23 cellular contexts compared by ENCODE assay signal in genomic region chr19:13040232-13040915, GRCh38. TPM values are rescaled to one million over a fixed set of nuclear protein-coding genes. Genes with fewer than 3 reads are reported as not detected.
DNase-seq lines count a peak whose midpoint lies in the region; ATAC-seq and TF ChIP-seq lines count a peak whose summit lies in the region.
"Had no signal": no experiment of that assay in that cellular context is flagged by ENCODE, and none has a peak within 500 bp of the region (broad histone marks: within the 10 kb centered on the region; RNA-seq: fewer than 3 reads in every experiment).

No MANE protein-coding gene starts in this region.

- peak overlapping the region; percentile 41 to 79 (median 75) for H3K9ac ChIP-seq in skeletal muscle tissue (ENCODE audit: low read depth in 1 of 3, low read length in 3 of 3)

- H3K9me3 Mint-ChIP-seq in stimulated activated memory B cell treated with anti-CD40 and anti-IgM and Interleukin-4, amounts not matched to agents 10 μg/mL and 1 μg/mL and 100 μg/mL, for 72 hours, result no peaks in the 10 kb centered on the region
- H3K9me3 Mint-ChIP-seq in CD4-positive, alpha-beta T cell, result no peaks in the 10 kb centered on the region
- H3K9me3 Mint-ChIP-seq: activated naive CD8-positive, alpha-beta T cell treated with anti-CD3 and anti-CD28 coated beads for 36 hours; CD8-positive, alpha-beta memory T cell; naive thymus-derived CD4-positive, alpha-beta T cell; T-helper 2 cell treated with Interferon-gamma antibody and Interleukin-4, amounts not matched to agents 5 μg/mL and 100 μg/mL, for 36 hours had no signal

- no peak overlapping the region for H3K4me3 Mint-ChIP-seq in stimulated activated memory B cell treated with anti-CD40 and anti-IgM and Interleukin-4, amounts not matched to agents 10 μg/mL and 1 μg/mL and 100 μg/mL, for 72 hours
- H3K4me3 Mint-ChIP-seq in CD4-positive, alpha-beta T cell, result no peak overlapping the region
- H3K4me3 Mint-ChIP-seq: activated naive CD8-positive, alpha-beta T cell treated with anti-CD3 and anti-CD28 coated beads for 36 hours; CD8-positive, alpha-beta memory T cell; naive thymus-derived CD4-positive, alpha-beta T cell; T-helper 2 cell treated with Interferon-gamma antibody and Interleukin-4, amounts not matched to agents 5 μg/mL and 100 μg/mL, for 36 hours had no signal

- H3K4me3 ChIP-seq in left ventricle myocardium inferior, result no peak overlapping the region
- peak overlapping the region in 2 of 3 donors; percentile 4 to 35 for H3K4me3 ChIP-seq in skeletal muscle tissue (ENCODE audit: low read length in 3 of 3)
- no peak overlapping the region for H3K4me3 ChIP-seq in Peyer's patch
- H3K4me3 ChIP-seq: A549, GM12878, K562 had no signal

- POLR2A ChIA-PET in CD4-positive, alpha-beta T cell (lab: Charles Lee), result no interaction called here

- intact Hi-C loops in left ventricle myocardium inferior (cut with micrococcal nuclease), result no loop called here
- intact Hi-C loops in Right ventricle myocardium superior (cut with DNase I), result no loop called here
- intact Hi-C loops in CD4-positive, alpha-beta T cell (cut with DNase I, micrococcal nuclease), result no loop called here

- ATAC-seq in Right ventricle myocardium superior (ENCODE audit: poor library complexity), result no peak
- ATAC-seq in stimulated activated memory B cell treated with anti-CD40 and anti-IgM and Interleukin-4, amounts not matched to agents 10 μg/mL and 1 μg/mL and 100 μg/mL, for 72 hours, result no peak
- ATAC-seq in CD4-positive, alpha-beta T cell (ENCODE audit: poor library complexity), result no peak
- ATAC-seq: A549; GM12878; HCT116; K562; naive thymus-derived CD4-positive, alpha-beta T cell had no signal

- H3K27ac ChIP-seq in left ventricle myocardium inferior (replicated peaks), result peak overlapping the region; percentile 94
- H3K27ac ChIP-seq in skeletal muscle tissue (ENCODE audit: low read depth, low read length), result peak overlapping the region; percentile 95
- H3K27ac ChIP-seq in Peyer's patch, result peak overlapping the region in 1 of 4 donors; percentile 35
- H3K27ac ChIP-seq in CD4-positive, alpha-beta T cell (ENCODE audit: low read depth, low read length), result no peak overlapping the region
- H3K27ac ChIP-seq: A549 had no signal

- no peak for DNase-seq in left ventricle myocardium inferior
- no peak for DNase-seq in Right ventricle myocardium superior
- peak; percentile 50 for DNase-seq in kidney glomerular epithelial cell (lab: John Stamatoyannopoulos, UW)
- no peak for DNase-seq in DMS53 (lab: John Stamatoyannopoulos, UW)
- no peak for DNase-seq in Peyer's patch
- no peak for DNase-seq in CD4-positive, alpha-beta T cell
- DNase-seq: activated CD4-positive, alpha-beta T cell treated with anti-CD3 and anti-CD28 coated beads for 4 hours; activated naive CD8-positive, alpha-beta T cell treated with anti-CD3 and anti-CD28 coated beads for 36 hours; activated T-cell treated with anti-CD3 and anti-CD28 coated beads for 4 hours; CD8-positive, alpha-beta memory T cell; left cardiac atrium; naive thymus-derived CD4-positive, alpha-beta T cell; NCI-H1105; NK-92 treated with Interleukin-12 subunit alpha and Interleukin-12 subunit beta, amount 100 ng/mL, for 24 hours; SHP77 treated with DMSO at 0.1 percent for 48 hours; stimulated activated CD4-positive, alpha-beta T cell treated with anti-CD3 and anti-CD28 coated beads, Interleukin-4, amount 100 ng/mL, for 1 hour had no signal

- no peak overlapping the region for H3K27ac Mint-ChIP-seq in stimulated activated memory B cell treated with anti-CD40 and anti-IgM and Interleukin-4, amounts not matched to agents 10 μg/mL and 1 μg/mL and 100 μg/mL, for 72 hours
- no peak overlapping the region for H3K27ac Mint-ChIP-seq in CD4-positive, alpha-beta T cell
- H3K27ac Mint-ChIP-seq: activated naive CD8-positive, alpha-beta T cell treated with anti-CD3 and anti-CD28 coated beads for 36 hours; naive thymus-derived CD4-positive, alpha-beta T cell; T-helper 2 cell treated with Interferon-gamma antibody and Interleukin-4, amounts not matched to agents 5 μg/mL and 100 μg/mL, for 36 hours had no signal

- H3K27me3 ChIP-seq in left ventricle myocardium inferior (ENCODE audit: low read depth) (no peaks in the 10 kb centered on the region), skeletal muscle tissue (ENCODE audit: control insufficient read depth in 3 of 3, insufficient read depth in 3 of 3, low read length in 3 of 3) (no peaks in the 10 kb centered on the region), Peyer's patch (no peaks in the 10 kb centered on the region)
- H3K27me3 ChIP-seq in CD4-positive, alpha-beta T cell (ENCODE audit: control insufficient read depth, insufficient read depth, low read length), result no peaks in the 10 kb centered on the region

- H3K27me3 Mint-ChIP-seq in stimulated activated memory B cell treated with anti-CD40 and anti-IgM and Interleukin-4, amounts not matched to agents 10 μg/mL and 1 μg/mL and 100 μg/mL, for 72 hours, result peaks cover 43% of the 10 kb centered on the region
- H3K27me3 Mint-ChIP-seq in CD4-positive, alpha-beta T cell, result no peaks in the 10 kb centered on the region
- H3K27me3 Mint-ChIP-seq: activated naive CD8-positive, alpha-beta T cell treated with anti-CD3 and anti-CD28 coated beads for 36 hours had no signal

- peaks cover 10% of the 10 kb centered on the region for H3K4me1 Mint-ChIP-seq in stimulated activated memory B cell treated with anti-CD40 and anti-IgM and Interleukin-4, amounts not matched to agents 10 μg/mL and 1 μg/mL and 100 μg/mL, for 72 hours
- no peaks in the 10 kb centered on the region for H3K4me1 Mint-ChIP-seq in CD4-positive, alpha-beta T cell (ENCODE audit: low read depth)

- H3K4me1 ChIP-seq in left ventricle myocardium inferior, result peaks cover 100% of the 10 kb centered on the region
- H3K4me1 ChIP-seq in skeletal muscle tissue (ENCODE audit: control insufficient read depth in 3 of 3, insufficient read depth in 3 of 3, low read length in 3 of 3), result peaks cover 91 to 96% (median 96%) of the 10 kb centered on the region in 3 donors
- H3K4me1 ChIP-seq in Peyer's patch, result peaks cover 0 to 51% (median 5%) of the 10 kb centered on the region in 4 donors

- H3K9me3 ChIP-seq in left ventricle myocardium inferior (replicated peaks) (no peaks in the 10 kb centered on the region), skeletal muscle tissue (ENCODE audit: control insufficient read depth in 3 of 3, low read length in 3 of 3) (no peaks in the 10 kb centered on the region), Peyer's patch (no peaks in the 10 kb centered on the region)
- H3K9me3 ChIP-seq in CD4-positive, alpha-beta T cell (ENCODE audit: control insufficient read depth, low read length), result no peaks in the 10 kb centered on the region
- H3K9me3 ChIP-seq: A549 had no signal

- no peaks in the 10 kb centered on the region for H3K36me3 Mint-ChIP-seq in stimulated activated memory B cell treated with anti-CD40 and anti-IgM and Interleukin-4, amounts not matched to agents 10 μg/mL and 1 μg/mL and 100 μg/mL, for 72 hours
- no peaks in the 10 kb centered on the region for H3K36me3 Mint-ChIP-seq in CD4-positive, alpha-beta T cell (ENCODE audit: low read depth)
- H3K36me3 Mint-ChIP-seq: activated naive CD8-positive, alpha-beta T cell treated with anti-CD3 and anti-CD28 coated beads for 36 hours; CD8-positive, alpha-beta memory T cell had no signal

- no peak for TF ChIP-seq POLR2A in Peyer's patch (IDR thresholded peaks at IDR 0.05)

- H3K36me3 ChIP-seq in left ventricle myocardium inferior (no peaks in the 10 kb centered on the region), skeletal muscle tissue (ENCODE audit: control insufficient read depth in 3 of 3, insufficient read depth in 3 of 3, low read length in 3 of 3) (peaks cover 0 to 6% (median 3%) of the 10 kb centered on the region in 3 donors), Peyer's patch (no peaks in the 10 kb centered on the region)

- no peak for TF ChIP-seq CTCF in left ventricle myocardium inferior (IDR thresholded peaks at IDR 0.05; ENCODE audit: borderline replicate concordance)
- no peak for TF ChIP-seq CTCF in Peyer's patch (IDR thresholded peaks at IDR 0.05)
- TF ChIP-seq CTCF in CD4-positive, alpha-beta T cell (IDR thresholded peaks at IDR 0.05), result no peak

- CTCF ChIA-PET in CD4-positive, alpha-beta T cell (lab: Charles Lee), result no interaction called here

RNA-seq across cellular contexts. Expression of gene NFIX, which starts 45.1 kb away (rescaled TPM):
- total RNA-seq in left ventricle myocardium inferior (118 TPM), Right ventricle myocardium superior (160 TPM), skeletal muscle tissue (49.1 TPM), Peyer's patch (10 to 100 TPM; 13.5 to 56.9 (median 40.0) TPM)
- total RNA-seq in CD4-positive, alpha-beta T cell, result 1 to 10 TPM; 3.0 to 3.3 TPM

Comparison
In these comparisons a context has a peak if more than half of its experiments do, and no peak if none do; other contexts are left out.
1. H3K4me3 ChIP-seq: peak in skeletal muscle tissue (2 of 3); none in left ventricle myocardium inferior (single experiment) and Peyer's patch (0 of 4).